ENCODE assay signal across 13 cellular contexts in genomic region chr2:105771841-105772240, GRCh38. TPM values are rescaled to one million over a fixed set of nuclear protein-coding genes. Genes with fewer than 3 reads are reported as not detected.
DNase-seq lines count a peak whose midpoint lies in the region; ATAC-seq and TF ChIP-seq lines count a peak whose summit lies in the region.
"Had no signal": no experiment of that assay in that cellular context is flagged by ENCODE, and none has a peak within 500 bp of the region (broad histone marks: within the 10 kb centered on the region; RNA-seq: fewer than 3 reads in every experiment).

No MANE protein-coding gene starts in this region.

- 51% methylated on average over 4 of the region's 9 CpGs for WGBS in right lobe of liver (ENCODE audit: insufficient coverage, low coverage, low lambda C conversion rate, missing lambda C conversion rate)
- WGBS in stomach, 5 donors = 44 to 68% (median 60%) methylated on average over 9 of the region's 9 CpGs

- H3K27ac Mint-ChIP-seq in T-helper 2 cell treated with Interferon-gamma antibody and Interleukin-4, amounts not matched to agents 5 μg/mL and 100 μg/mL, for 36 hours = peak overlapping the region; percentile 33
- H3K27ac Mint-ChIP-seq in chondrocyte (ENCODE audit: unreplicated experiment) = peak overlapping the region; percentile 89

- no peaks in the 10 kb centered on the region for H3K9me3 Mint-ChIP-seq in T-helper 2 cell treated with Interferon-gamma antibody and Interleukin-4, amounts not matched to agents 5 μg/mL and 100 μg/mL, for 36 hours
- H3K9me3 Mint-ChIP-seq in chondrocyte (ENCODE audit: low read depth) = no peaks in the 10 kb centered on the region

- H3K36me3 ChIP-seq in right lobe of liver = no peaks in the 10 kb centered on the region
- H3K36me3 ChIP-seq in stomach = peaks cover 0 to 15% (median 11%) of the 10 kb centered on the region in 4 donors

- no peak for TF ChIP-seq EP300 in stomach (IDR thresholded peaks at IDR 0.05)

- no peak overlapping the region for H3K4me3 Mint-ChIP-seq in T-helper 2 cell treated with Interferon-gamma antibody and Interleukin-4, amounts not matched to agents 5 μg/mL and 100 μg/mL, for 36 hours
- peak overlapping the region; percentile 6 for H3K4me3 Mint-ChIP-seq in chondrocyte (ENCODE audit: unreplicated experiment)

- no peak for DNase-seq in T-helper 2 cell treated with Interferon-gamma antibody and Interleukin-4, amounts not matched to agents 5 μg/mL and 100 μg/mL, for 36 hours (ENCODE audit: low spot score)
- DNase-seq in T-helper 2 cell (no peak), chondrocyte (ENCODE audit: low spot score) (no peak), right lobe of liver (no peak), stomach (no peak), posterior vena cava (ENCODE audit: low spot score) (no peak)
- DNase-seq: cerebellar nuclear complex, HCEC 1CT, head of caudate nucleus had no signal

- no peaks in the 10 kb centered on the region for H3K27me3 Mint-ChIP-seq in T-helper 2 cell treated with Interferon-gamma antibody and Interleukin-4, amounts not matched to agents 5 μg/mL and 100 μg/mL, for 36 hours (ENCODE audit: low read depth)
- no peaks in the 10 kb centered on the region for H3K27me3 Mint-ChIP-seq in chondrocyte (ENCODE audit: low read depth)

- TF ChIP-seq CTCF in chondrocyte (IDR thresholded peaks at IDR 0.05) (no peak), right lobe of liver (IDR thresholded peaks at IDR 0.05) (no peak), stomach (IDR thresholded peaks at IDR 0.05) (no peak)

- H3K27me3 ChIP-seq in right lobe of liver = no peaks in the 10 kb centered on the region
- no peaks in the 10 kb centered on the region for H3K27me3 ChIP-seq in stomach

- H3K4me3 ChIP-seq in right lobe of liver (no peak overlapping the region), stomach (no peak overlapping the region)

- H3K4me1 Mint-ChIP-seq in T-helper 2 cell treated with Interferon-gamma antibody and Interleukin-4, amounts not matched to agents 5 μg/mL and 100 μg/mL, for 36 hours (ENCODE audit: low read depth) = peaks cover 75% of the 10 kb centered on the region
- H3K4me1 Mint-ChIP-seq in chondrocyte (ENCODE audit: low read depth) = peaks cover 41% of the 10 kb centered on the region

- H3K36me3 Mint-ChIP-seq in T-helper 2 cell treated with Interferon-gamma antibody and Interleukin-4, amounts not matched to agents 5 μg/mL and 100 μg/mL, for 36 hours (ENCODE audit: low read depth) = peaks cover 47% of the 10 kb centered on the region
- H3K36me3 Mint-ChIP-seq in chondrocyte (ENCODE audit: low read depth) = peaks cover 5% of the 10 kb centered on the region

- ATAC-seq in right lobe of liver (peak; percentile 54 to 60 (median 57)), GM21576 (IDR thresholded peaks at IDR 0.05; ENCODE audit: unreplicated experiment) (no peak), GM21737 (IDR thresholded peaks at IDR 0.05; ENCODE audit: unreplicated experiment) (no peak)
- ATAC-seq: Panc1 had no signal

- H3K4me1 ChIP-seq in right lobe of liver (no peaks in the 10 kb centered on the region), stomach (peaks cover 27 to 79% (median 49%) of the 10 kb centered on the region in 4 donors)

- H3K27ac ChIP-seq in right lobe of liver (no peak overlapping the region), stomach (peak overlapping the region in 4 of 5 donors; percentile 12 to 68 (median 42))
- H3K27ac ChIP-seq: HL-60 had no signal

- no peaks in the 10 kb centered on the region for H3K9me3 ChIP-seq in right lobe of liver
- no peaks in the 10 kb centered on the region for H3K9me3 ChIP-seq in stomach

- intact Hi-C loops in right lobe of liver (cut with DNase I) (no loop called here), stomach (cut with DNase I; ENCODE audit: low total_unique reads) (no loop called here), posterior vena cava (cut with DNase I) (no loop called here)

- no peak for TF ChIP-seq POLR2A in right lobe of liver (IDR thresholded peaks at IDR 0.05)
- no peak for TF ChIP-seq POLR2A in stomach (IDR thresholded peaks at IDR 0.05)

RNA-seq across cellular contexts. Expression of gene NCK2, which starts 27.1 kb away (rescaled TPM):
- total RNA-seq in chondrocyte (28.6 to 55.5 TPM (median 55.2 TPM) in 3 replicates), right lobe of liver (10 to 100 TPM in 1 of 6 experiments, 1 to 10 TPM in 5; 4.8 to 11.7 (median 7.1) TPM), stomach (10 to 100 TPM; 27.0 to 88.9 (median 40.3) TPM), posterior vena cava (10 to 100 TPM; 32.8 to 42.6 TPM)
- polyA plus RNA-seq in stomach = 10 to 100 TPM; 23.1 to 61.6 (median 45.5) TPM

Comparison
In these comparisons a context has a peak if more than half of its experiments do, and no peak if none do; other contexts are left out.
1. ATAC-seq: peak in right lobe of liver (4 of 4); none in GM21576 (single experiment) and GM21737 (single experiment).
2. H3K27ac ChIP-seq: peak in stomach (4 of 5); none in right lobe of liver (0 of 3).